8 cellular contexts compared by ENCODE assay signal in genomic region chr1:1206376-1207253, GRCh38. TPM values are rescaled to one million over a fixed set of nuclear protein-coding genes. Genes with fewer than 3 reads are reported as not detected.
DNase-seq lines count a peak whose midpoint lies in the region; ATAC-seq lines count a peak whose summit lies in the region.

Gene TNFRSF18, minus strand, starts transcription at chr1:1206592. Its CDS starts 21 bp downstream, at chr1:1206571.

- H3K27me3 ChIP-seq in subcutaneous abdominal adipose tissue (ENCODE audit: control insufficient read depth in 5 of 5, insufficient read depth in 4 of 5, low read length in 5 of 5), result peaks cover 25 to 43% (median 39%) of the 10 kb centered on the region in 5 donors

- peaks cover 2 to 3% of the 10 kb centered on the region in 2 donors for H3K36me3 Mint-ChIP-seq in activated T-cell treated with anti-CD3 and anti-CD28 coated beads, Interleukin-2, amount 50 U/mL, for 72 hours (ENCODE audit: insufficient read depth in 2 of 2)

- peak; percentile 45 for ATAC-seq in HG03354 (IDR thresholded peaks at IDR 0.05; ENCODE audit: poor library complexity, severe bottlenecking, unreplicated experiment)
- peak; percentile 20 to 22 for ATAC-seq in activated T-cell treated with anti-CD3 and anti-CD28 coated beads, Interleukin-2, amount 50 U/mL, for 72 hours (replicated peaks in 1 of 2)

- H3K27ac ChIP-seq in subcutaneous abdominal adipose tissue (ENCODE audit: low read depth, low read length), result no peak within 1 kb of the TSS

- H3K36me3 ChIP-seq in subcutaneous abdominal adipose tissue (ENCODE audit: control insufficient read depth in 5 of 5, insufficient read depth in 5 of 5, low read length in 5 of 5), result no peaks in the 10 kb centered on the region

- DNase-seq in 8988T, result peak; percentile 64
- peak; percentile 73 to 77 for DNase-seq in activated T-cell treated with anti-CD3 and anti-CD28 coated beads, Interleukin-2, amount 50 U/mL, for 72 hours
- peak; percentile 64 for DNase-seq in iPS-NIHi7 (ENCODE audit: extremely low spot score)
- DNase-seq in DMS 273 treated with DMSO at 0.1 percent for 48 hours (lab: John Stamatoyannopoulos, UW), result no peak
- DNase-seq in HuH-7 (ENCODE audit: low spot score), result no peak
- DNase-seq in HT-29 (ENCODE audit: low spot score), result no peak

- H3K9me3 ChIP-seq in subcutaneous abdominal adipose tissue (ENCODE audit: control insufficient read depth in 5 of 5, low read length in 5 of 5), result no peaks in the 10 kb centered on the region

- peaks cover 0 to 36% (median 30%) of the 10 kb centered on the region in 5 donors for H3K4me1 ChIP-seq in subcutaneous abdominal adipose tissue (ENCODE audit: control insufficient read depth in 5 of 5, insufficient read depth in 5 of 5, low read length in 5 of 5)

- peak within 1 kb of the TSS; percentile 86 to 87 for H3K4me3 Mint-ChIP-seq in activated T-cell treated with anti-CD3 and anti-CD28 coated beads, Interleukin-2, amount 50 U/mL, for 72 hours

- H3K4me1 Mint-ChIP-seq in activated T-cell treated with anti-CD3 and anti-CD28 coated beads, Interleukin-2, amount 50 U/mL, for 72 hours (ENCODE audit: low read depth), result peaks cover 37% of the 10 kb centered on the region

- H3K27ac Mint-ChIP-seq in activated T-cell treated with anti-CD3 and anti-CD28 coated beads, Interleukin-2, amount 50 U/mL, for 72 hours, result peak within 1 kb of the TSS; percentile 70

- H3K4me3 ChIP-seq in subcutaneous abdominal adipose tissue (ENCODE audit: low read depth in 1 of 5, low read length in 5 of 5), result peak within 1 kb of the TSS in 3 of 5 donors; percentile 17 to 56 (median 48)

- peak within 1 kb of the TSS in 1 of 5 donors; percentile 30 for H3K9ac ChIP-seq in subcutaneous abdominal adipose tissue (ENCODE audit: low read length in 5 of 5)

- H3K9me3 Mint-ChIP-seq in activated T-cell treated with anti-CD3 and anti-CD28 coated beads, Interleukin-2, amount 50 U/mL, for 72 hours, result no peaks in the 10 kb centered on the region

- H3K27me3 Mint-ChIP-seq in activated T-cell treated with anti-CD3 and anti-CD28 coated beads, Interleukin-2, amount 50 U/mL, for 72 hours (ENCODE audit: low read depth), result no peaks in the 10 kb centered on the region

RNA-seq across cellular contexts. Expression of gene TNFRSF18, which starts in this region (rescaled TPM):
- total RNA-seq in activated T-cell treated with anti-CD3 and anti-CD28 coated beads, Interleukin-2, amount 50 U/mL, for 72 hours, result 100 to 1,000 TPM; 245 to 324 TPM
- total RNA-seq in HT-29 (2014; rRNA removed; shearing (Covaris generic)), result 0.42 TPM in 1 of 2 replicates, not detected in the other

Comparison
In these comparisons a context has a peak if more than half of its experiments do, and no peak if none do; other contexts are left out.
1. RNA of gene TNFRSF18 (total RNA-seq): 245 to 324 TPM in activated T-cell treated with anti-CD3 and anti-CD28 coated beads, Interleukin-2, amount 50 U/mL, for 72 hours; 0.42 TPM in HT-29; every median in the first group is over 100 times any median in the second.
2. DNase-seq: peak in 8988T (single experiment), activated T-cell treated with anti-CD3 and anti-CD28 coated beads, Interleukin-2, amount 50 U/mL, for 72 hours (2 of 2) and iPS-NIHi7 (single experiment); none in DMS 273 treated with DMSO at 0.1 percent for 48 hours (single experiment), HuH-7 (single experiment) and HT-29 (single experiment).